ENCODE assay signal across 15 cellular contexts in the genomic region with DNA sequence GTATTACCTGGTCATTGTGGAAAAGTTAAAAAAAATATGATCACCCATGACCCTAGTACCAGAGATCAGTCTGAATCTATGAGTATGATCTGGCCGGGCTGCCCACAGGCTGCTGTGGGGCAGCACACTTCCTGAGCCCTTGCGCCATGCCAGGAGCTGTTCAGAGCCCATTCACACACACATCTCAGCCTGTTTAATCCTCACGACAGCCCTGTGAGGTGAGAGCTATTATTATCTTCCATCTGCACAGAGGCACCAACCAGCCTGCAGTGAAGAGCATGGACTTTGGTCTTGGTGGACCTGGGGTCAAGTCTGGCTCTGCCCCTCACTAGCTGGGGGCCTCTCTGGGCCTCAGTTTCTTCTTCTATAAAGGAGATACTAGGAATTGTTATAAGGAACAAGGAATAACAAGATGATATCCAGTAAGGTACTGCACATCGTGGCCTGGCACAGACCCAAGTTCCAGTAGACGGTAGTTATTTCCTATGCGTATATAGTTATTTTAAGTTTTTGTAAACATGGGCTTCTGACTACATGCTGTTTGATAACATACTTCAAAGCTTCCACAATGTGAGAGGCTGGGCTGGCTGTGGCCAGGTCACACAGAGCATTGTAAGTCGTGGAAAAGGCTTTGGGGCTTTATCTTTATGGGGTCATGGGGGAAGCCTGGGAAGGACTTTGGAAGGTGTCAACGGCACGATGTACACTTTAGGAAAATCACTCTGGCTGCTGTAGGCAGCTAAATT. TPM values are rescaled to one million over a fixed set of nuclear protein-coding genes. Genes with fewer than 3 reads are reported as not detected.
DNase-seq lines count a peak whose midpoint lies in the region; ATAC-seq and TF ChIP-seq lines count a peak whose summit lies in the region.
"Had no signal": no experiment of that assay in that cellular context is flagged by ENCODE, and none has a peak within 500 bp of the region (broad histone marks: within the 10 kb centered on the region; RNA-seq: fewer than 3 reads in every experiment).

No MANE protein-coding gene starts in this region.

- H3K4me3 ChIP-seq in ACC112 (ENCODE audit: low read depth, low read length), result no peak overlapping the region

- H3K27me3 ChIP-seq in ACC112 (ENCODE audit: insufficient read depth, low read length), result peaks cover 17% of the 10 kb centered on the region

- TF ChIP-seq CTCF in RWPE1 (conservative IDR thresholded peaks at IDR 0.05; ENCODE audit: low read depth) (no peak), GM13977 (IDR thresholded peaks at IDR 0.05; ENCODE audit: extremely low read depth, insufficient read depth, missing control alignments) (no peak)

- no peak overlapping the region for H2AFZ ChIP-seq in ACC112 (ENCODE audit: low read length, unreplicated experiment)

- no peak overlapping the region for H3K4me3 Mint-ChIP-seq in activated CD8-positive, alpha-beta memory T cell treated with anti-CD3 and anti-CD28 coated beads, Interleukin-2, amount 10 ng/mL, durations not matched to agents 7 days and 5 days
- H3K4me3 Mint-ChIP-seq: activated CD8-positive, alpha-beta T cell treated with anti-CD3 and anti-CD28 coated beads for 36 hours; activated naive CD4-positive, alpha-beta T cell treated with anti-CD3 and anti-CD28 coated beads, Interleukin-2, amount 50 U/mL, for 24 hours; endodermal cell; naive B cell; stimulated activated naive CD8-positive, alpha-beta T cell treated with anti-CD3 and anti-CD28 coated beads, Interleukin-15, Interleukin-2, amounts not matched to agents 100 ng/mL and 50 ng/mL, for 24 hours had no signal

- CTCF ChIA-PET in RWPE1 (lab: Yijun Ruan, JAX), result interaction anchor here (1.4 kb wide), 1 partner anchor 114 kb away, joined by 6 read pairs; no protein-coding TSS in a partner anchor
- CTCF ChIA-PET in activated CD8-positive, alpha-beta memory T cell treated with anti-CD3 and anti-CD28 coated beads, Interleukin-2, amount 10 ng/mL, durations not matched to agents 7 days and 5 days (lab: Charles Lee), result interaction anchor here (10.1 kb wide), 1 partner anchor 114 kb away, joined by 157 read pairs; no protein-coding TSS in a partner anchor

- H3K36me3 Mint-ChIP-seq in activated CD8-positive, alpha-beta memory T cell treated with anti-CD3 and anti-CD28 coated beads, Interleukin-2, amount 10 ng/mL, durations not matched to agents 7 days and 5 days, result no peaks in the 10 kb centered on the region
- H3K36me3 Mint-ChIP-seq: activated naive CD4-positive, alpha-beta T cell treated with anti-CD3 and anti-CD28 coated beads, Interleukin-2, amount 50 U/mL, for 24 hours; naive B cell had no signal

- H3K79me2 ChIP-seq in ACC112 (ENCODE audit: control insufficient read depth, insufficient read depth, low read length, unreplicated experiment), result no peaks in the 10 kb centered on the region

- H3K27me3 Mint-ChIP-seq in activated CD8-positive, alpha-beta memory T cell treated with anti-CD3 and anti-CD28 coated beads, Interleukin-2, amount 10 ng/mL, durations not matched to agents 7 days and 5 days, result peaks cover 32% of the 10 kb centered on the region

- H3K27ac ChIP-seq in ACC112 (ENCODE audit: low read depth, low read length) (peak overlapping the region; percentile 16; the same call in 1 of the 2 replicates), RWPE1 (peak overlapping the region; percentile 24)

- peak; percentile 52 for DNase-seq in ELR (ENCODE audit: low read depth)
- DNase-seq in RWPE1 (ENCODE audit: low spot score), result no peak
- DNase-seq in left ventricle myocardium superior, result no peak
- DNase-seq in activated CD8-positive, alpha-beta memory T cell treated with anti-CD3 and anti-CD28 coated beads, Interleukin-2, amount 10 ng/mL, durations not matched to agents 7 days and 5 days, result no peak
- DNase-seq in hepatic stellate cell (ENCODE audit: low spot score), result no peak
- DNase-seq in C1 segment of cervical spinal cord (lab: John Stamatoyannopoulos, UW), result no peak
- no peak for DNase-seq in GM13977 (ENCODE audit: low spot score)
- DNase-seq: activated CD8-positive, alpha-beta T cell treated with anti-CD3 and anti-CD28 coated beads for 36 hours; endodermal cell; naive B cell; NCI-H226; SW 1271 had no signal

- H3K27ac Mint-ChIP-seq in activated CD8-positive, alpha-beta memory T cell treated with anti-CD3 and anti-CD28 coated beads, Interleukin-2, amount 10 ng/mL, durations not matched to agents 7 days and 5 days, result no peak overlapping the region
- H3K27ac Mint-ChIP-seq: activated CD8-positive, alpha-beta T cell treated with anti-CD3 and anti-CD28 coated beads for 36 hours; endodermal cell; stimulated activated naive CD8-positive, alpha-beta T cell treated with anti-CD3 and anti-CD28 coated beads, Interleukin-15, Interleukin-2, amounts not matched to agents 100 ng/mL and 50 ng/mL, for 24 hours had no signal

- ATAC-seq in left ventricle myocardium superior, result peak; percentile 70
- no peak for ATAC-seq in activated CD8-positive, alpha-beta memory T cell treated with anti-CD3 and anti-CD28 coated beads, Interleukin-2, amount 10 ng/mL, durations not matched to agents 7 days and 5 days
- ATAC-seq: activated CD8-positive, alpha-beta T cell treated with anti-CD3 and anti-CD28 coated beads for 36 hours had no signal

- H3K4me1 ChIP-seq in ACC112 (ENCODE audit: control insufficient read depth, insufficient read depth, low read length, unreplicated experiment), result peaks cover 29% of the 10 kb centered on the region

- H3K9me3 Mint-ChIP-seq in activated CD8-positive, alpha-beta memory T cell treated with anti-CD3 and anti-CD28 coated beads, Interleukin-2, amount 10 ng/mL, durations not matched to agents 7 days and 5 days (ENCODE audit: low read depth), result no peaks in the 10 kb centered on the region
- H3K9me3 Mint-ChIP-seq: activated CD8-positive, alpha-beta T cell treated with anti-CD3 and anti-CD28 coated beads for 36 hours; activated naive CD4-positive, alpha-beta T cell treated with anti-CD3 and anti-CD28 coated beads, Interleukin-2, amount 50 U/mL, for 24 hours; endodermal cell; naive B cell; stimulated activated naive CD8-positive, alpha-beta T cell treated with anti-CD3 and anti-CD28 coated beads, Interleukin-15, Interleukin-2, amounts not matched to agents 100 ng/mL and 50 ng/mL, for 24 hours had no signal

- no peaks in the 10 kb centered on the region for H3K36me3 ChIP-seq in ACC112 (ENCODE audit: insufficient read depth, low read length)

- in situ Hi-C loops in GM13977 (cut with MboI; ENCODE audit: low pct_unique_long_range_greater_than_20kb, low sequenced_read_pairs, unreplicated experiment), result loop anchor here (5.0 kb wide), 1 partner anchor 115 kb away; no protein-coding TSS in a partner anchor

- intact Hi-C loops in left ventricle myocardium superior (cut with micrococcal nuclease), result no loop called here

- no peaks in the 10 kb centered on the region for H3K4me1 Mint-ChIP-seq in activated CD8-positive, alpha-beta memory T cell treated with anti-CD3 and anti-CD28 coated beads, Interleukin-2, amount 10 ng/mL, durations not matched to agents 7 days and 5 days

- POLR2A ChIA-PET in RWPE1 (lab: Yijun Ruan, JAX; ENCODE audit: low non-redundant PET), result no interaction called here

RNA-seq across cellular contexts. Expression of a gene that starts 3.4 kb away (rescaled TPM):
- 1.1 TPM for total RNA-seq in left ventricle myocardium superior
- under 1 TPM; 0.09 to 0.23 TPM for total RNA-seq in activated CD8-positive, alpha-beta memory T cell treated with anti-CD3 and anti-CD28 coated beads, Interleukin-2, amount 10 ng/mL, durations not matched to agents 7 days and 5 days
- total RNA-seq: activated CD8-positive, alpha-beta T cell treated with anti-CD3 and anti-CD28 coated beads for 36 hours had no signal
